In the genomic region with DNA sequence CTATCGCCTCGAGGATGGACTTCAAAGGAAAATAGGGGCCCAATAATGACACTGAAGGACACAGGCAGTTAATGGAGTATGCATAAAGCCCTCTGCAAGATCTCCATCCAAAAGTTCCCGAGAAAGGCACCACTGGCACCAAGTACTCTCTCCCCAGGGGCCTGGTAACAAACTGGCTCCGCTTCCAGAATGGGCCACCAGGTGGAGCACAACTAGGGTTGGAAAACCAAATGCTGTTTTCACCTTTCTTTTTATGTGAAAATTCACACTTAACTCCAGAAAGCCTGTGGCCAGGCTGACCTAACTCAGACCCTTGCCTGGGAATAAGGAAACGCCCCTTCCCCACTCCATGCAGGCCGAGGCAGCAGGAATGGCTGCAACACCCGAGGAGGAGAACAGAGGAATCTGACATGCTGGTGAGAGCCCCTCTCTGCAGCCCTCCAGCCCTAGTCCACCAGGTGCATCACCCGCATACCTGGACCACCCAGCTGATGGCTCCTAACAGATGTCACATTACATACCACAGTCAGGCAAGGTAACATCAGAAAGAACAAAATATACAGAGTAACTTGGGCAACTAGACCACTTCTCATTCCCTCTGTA, we compare ENCODE assay signal across 8 cellular contexts. TPM values are rescaled to one million over a fixed set of nuclear protein-coding genes. Genes with fewer than 3 reads are reported as not detected.
DNase-seq lines count a peak whose midpoint lies in the region; ATAC-seq and TF ChIP-seq lines count a peak whose summit lies in the region.

No MANE protein-coding gene starts in this region.

- H3K4me3 ChIP-seq in AG04450 (ENCODE audit: low read depth, low read length): no peak overlapping the region
- H3K4me3 ChIP-seq in OCI-LY7 (ENCODE audit: low read depth, low read length, poor library complexity, severe bottlenecking): no peak overlapping the region
- no peak overlapping the region for H3K4me3 ChIP-seq in fibroblast of the aortic adventitia (ENCODE audit: low read depth, low read length)
- no peak overlapping the region for H3K4me3 ChIP-seq in thyroid gland (replicated peaks in 1 of 3)

- H3K9me2 ChIP-seq in OCI-LY7 (ENCODE audit: insufficient read depth, low read length): no peaks in the 10 kb centered on the region

- peaks cover 18% of the 10 kb centered on the region for H3K36me3 ChIP-seq in OCI-LY7 (ENCODE audit: insufficient read depth, low read length)
- H3K36me3 ChIP-seq in thyroid gland: no peaks in the 10 kb centered on the region

- H3K4me1 ChIP-seq in OCI-LY7 (ENCODE audit: insufficient read depth, low read length, poor library complexity, severe bottlenecking) (peaks cover 7% of the 10 kb centered on the region), thyroid gland (no peaks in the 10 kb centered on the region)

- no peaks in the 10 kb centered on the region for H3K27me3 ChIP-seq in AG04450 (ENCODE audit: control insufficient read depth, insufficient read depth, low read length)
- no peaks in the 10 kb centered on the region for H3K27me3 ChIP-seq in thyroid gland

- H2AFZ ChIP-seq in OCI-LY7 (ENCODE audit: low read length): no peak overlapping the region

- TF ChIP-seq CTCF in AG04450 (IDR thresholded peaks at IDR 0.05; ENCODE audit: low read depth, low read length) (peak; percentile 88), OCI-LY7 (conservative IDR thresholded peaks at IDR 0.05; ENCODE audit: low read length) (peak; percentile 96), fibroblast of the aortic adventitia (IDR thresholded peaks at IDR 0.05; ENCODE audit: insufficient read depth, low read length) (peak; percentile 95), thyroid gland (IDR thresholded peaks at IDR 0.05) (peak; percentile 34 to 87 (median 63))

- TF ChIP-seq POLR2A in thyroid gland (IDR thresholded peaks at IDR 0.05): no peak

- peaks cover 16% of the 10 kb centered on the region for H3K79me2 ChIP-seq in OCI-LY7 (ENCODE audit: insufficient read depth, low read depth, low read length)

- 36 to 39% methylated on average over 7 to 8 of the region's 8 CpGs for WGBS in thyroid gland, 2 donors

- CTCF ChIA-PET in AG04450 (lab: Charles Lee) (interaction anchor here (0.5 to 2.4 kb wide), 11 partner anchors 9 to 259 kb away, joined by 3 to 9 read pairs (median 5); no protein-coding TSS in a partner anchor), OCI-LY7 (lab: Charles Lee; ENCODE audit: unreplicated experiment) (no interaction called here)

- H3K4me2 ChIP-seq in OCI-LY7 (ENCODE audit: low read length): no peak overlapping the region

- no peaks in the 10 kb centered on the region for H3K9me3 ChIP-seq in AG04450 (ENCODE audit: control insufficient read depth, insufficient read depth, low read length)
- H3K9me3 ChIP-seq in OCI-LY7 (ENCODE audit: low read length): no peaks in the 10 kb centered on the region
- H3K9me3 ChIP-seq in thyroid gland: no peaks in the 10 kb centered on the region

- 0 out of 2 replicates have a peak, but pooled peaks cover 3% of the 10 kb centered on the region for H4K20me1 ChIP-seq in OCI-LY7 (ENCODE audit: insufficient read depth, low read length)

- BruUV-seq in OCI-LY7 (replicated peaks; lab: Mats Ljungman, UMichigan): no TSS peak

- H3K27ac ChIP-seq in AG04450 (ENCODE audit: low read depth, low read length) (no peak overlapping the region), OCI-LY7 (ENCODE audit: low read depth, low read length, poor library complexity, severe bottlenecking) (no peak overlapping the region), thyroid gland (no peak overlapping the region)

- intact Hi-C loops in OCI-LY7 (cut with micrococcal nuclease; ENCODE audit: unreplicated experiment) (loop anchor here (5.0 to 10.0 kb wide), 3 partner anchors 43 to 258 kb away; a partner anchor contains a TSS), thyroid gland (cut with DNase I) (loop anchor here (5.0 kb wide), 1 partner anchor 258 kb away; no protein-coding TSS in a partner anchor)

- POLR2A ChIA-PET in AG04450 (lab: Yijun Ruan, JAX): no interaction called here
- POLR2A ChIA-PET in OCI-LY7 (lab: Charles Lee): interaction anchor here (0.6 kb wide), 1 partner anchor 1301 kb away, joined by 3 read pairs; no protein-coding TSS in a partner anchor

- ATAC-seq in HG03354 (IDR thresholded peaks at IDR 0.05; ENCODE audit: poor library complexity, severe bottlenecking, unreplicated experiment): no peak

- no peak for DNase-seq in AG04450 (ENCODE audit: low read depth, low spot score)
- peak; percentile 63 for DNase-seq in GM19238 (ENCODE audit: insufficient read length, low spot score)
- peak; percentile 60 for DNase-seq in OCI-LY7 (ENCODE audit: low spot score)
- DNase-seq in activated T-cell treated with anti-CD3 and anti-CD28 coated beads, Interleukin-2, amount 50 U/mL, for 48 hours: peak; percentile 84 to 86
- DNase-seq in fibroblast of the aortic adventitia (ENCODE audit: low read depth): peak; percentile 62
- DNase-seq in nucleus accumbens (lab: John Stamatoyannopoulos, UW): peak in 29 of 56 donors; percentile 10 to 80 (median 44)
- DNase-seq in thyroid gland: peak; percentile 62 to 68

RNA-seq across cellular contexts. Expression of a gene that starts 42.8 kb away (rescaled TPM):
- 7.8 and 9.5 TPM in 2 replicates for polyA plus RNA-seq in AG04450 (2011; rRNA removed)
- polyA minus RNA-seq in AG04450 (2011; rRNA and poly(A)+ RNA removed): 93.8 and 98.0 TPM in 2 replicates
- total RNA-seq in OCI-LY7 (2014; rRNA removed; shearing (Covaris generic)): 20.1 and 30.4 TPM in 2 replicates
- total RNA-seq in OCI-LY7 (2022) (33.0 and 39.2 TPM in 2 replicates), fibroblast of the aortic adventitia (ENCODE audit: low replicate concordance) (15.7 and 26.4 TPM in 2 replicates), thyroid gland (10 to 100 TPM; 11.8 to 23.4 (median 19.9) TPM)
